1 cellular context compared by ENCODE assay signal in the genomic region with DNA sequence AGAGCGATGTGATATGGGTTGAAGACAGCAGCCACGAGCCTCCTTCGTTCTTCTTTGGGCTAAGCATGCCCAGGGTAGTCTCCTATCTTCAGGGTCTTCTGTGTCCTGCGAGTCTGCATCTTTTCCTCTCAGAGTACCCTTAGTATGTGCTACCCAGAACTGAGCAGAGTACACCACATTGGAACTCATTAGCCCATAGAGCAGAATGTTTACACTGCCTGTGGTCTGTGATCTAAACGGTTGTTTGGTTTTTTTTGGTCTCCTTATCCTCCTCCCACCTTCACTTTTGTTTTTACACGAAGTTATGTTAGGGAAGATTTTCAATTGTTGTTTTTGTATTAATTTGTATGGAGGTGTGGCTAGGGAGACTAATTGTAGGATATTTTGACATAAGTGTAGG.
TF ChIP-seq lines count a peak whose summit lies in the region.

No MANE protein-coding gene starts in this region.

TF ChIP-seq in GM23338, 12 proteins besides CTCF, POLR2A, EP300 and RAD21 (continued from another document):
- TF ChIP-seq CREB1 (CRISPR knock-in tag; IDR thresholded peaks at IDR 0.05; ENCODE audit: low read depth) = no peak
